Comparison of ENCODE assay signal across 18 cellular contexts in the genomic region with DNA sequence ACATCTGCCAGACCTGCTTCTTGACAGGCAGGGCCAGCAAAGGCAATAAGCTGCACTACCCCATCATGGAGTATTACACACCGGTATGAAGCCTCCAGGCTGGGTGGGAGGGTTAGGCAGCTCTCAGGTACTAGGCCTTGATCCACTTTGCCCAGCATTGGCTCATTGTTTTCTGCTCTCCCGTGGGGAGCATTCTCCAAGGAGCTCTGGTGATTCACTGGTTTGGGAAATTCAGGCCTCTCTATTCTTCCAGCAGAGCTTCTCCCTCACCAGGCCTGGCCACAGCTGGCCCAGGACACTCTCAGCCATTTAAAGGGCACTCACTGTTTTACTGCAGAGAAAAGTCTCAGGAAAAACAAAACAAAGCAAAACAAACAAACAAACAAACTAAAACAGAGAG. TPM values are rescaled to one million over a fixed set of nuclear protein-coding genes. Genes with fewer than 3 reads are reported as not detected.
"Had no signal": no experiment of that assay in that cellular context is flagged by ENCODE, and none has a peak within 500 bp of the region (broad histone marks: within the 10 kb centered on the region; RNA-seq: fewer than 3 reads in every experiment).

No MANE protein-coding gene starts in this region.

- H3K9me3 ChIP-seq: body of pancreas, colonic mucosa, tibial artery had no signal

- H3K4me1 ChIP-seq: body of pancreas, colonic mucosa, tibial artery had no signal

- DNase-seq: activated CD4-positive, alpha-beta T cell treated with anti-CD3 and anti-CD28 coated beads, Interleukin-2, amount 50 U/mL, for 48 hours; activated T-cell treated with anti-CD3 and anti-CD28 coated beads for 4 hours; amniotic stem cell; body of pancreas; caudate nucleus; colonic mucosa; foreskin melanocyte; glutamatergic neuron; hypothalamus; occipital lobe; retina; stimulated activated naive CD4-positive, alpha-beta T cell; SW 1271; T-helper 2 cell; tibial artery; WERI-Rb-1 had no signal

- H3K36me3 ChIP-seq: colonic mucosa, tibial artery, WERI-Rb-1 had no signal

- H3K4me3 ChIP-seq: body of pancreas, colonic mucosa, lung, tibial artery had no signal

- H3K27ac ChIP-seq: body of pancreas, colonic mucosa, tibial artery, WERI-Rb-1 had no signal

- H3K27me3 ChIP-seq: body of pancreas, colonic mucosa, tibial artery had no signal

RNA-seq across cellular contexts. Expression of gene DRP2, which starts 33.0 kb away (rescaled TPM):
- total RNA-seq: body of pancreas had no signal

RNA-seq across cellular contexts. Expression of gene TAF7L, which starts 38.5 kb away (rescaled TPM):
- total RNA-seq: body of pancreas, colonic mucosa, posterior vena cava had no signal
